ENCODE assay signal across 16 cellular contexts in genomic region chr7:47502240-47502877, GRCh38.
DNase-seq lines count a peak whose midpoint lies in the region; TF ChIP-seq lines count a peak whose summit lies in the region.
"Had no signal": no experiment of that assay in that cellular context is flagged by ENCODE, and none has a peak within 500 bp of the region (broad histone marks: within the 10 kb centered on the region; RNA-seq: fewer than 3 reads in every experiment).

No MANE protein-coding gene starts in this region.

- H3K27me3 ChIP-seq in Caco-2 (replicated peaks; ENCODE audit: control insufficient read depth, insufficient read depth, low read length) = no peaks in the 10 kb centered on the region
- H3K27me3 ChIP-seq in Peyer's patch = no peaks in the 10 kb centered on the region
- H3K27me3 ChIP-seq in fibroblast of lung (ENCODE audit: control insufficient read depth, insufficient read depth, low read length) = no peaks in the 10 kb centered on the region
- no peaks in the 10 kb centered on the region for H3K27me3 ChIP-seq in skeletal muscle satellite cell (ENCODE audit: control insufficient read depth, insufficient read depth, low read length)
- H3K27me3 ChIP-seq: upper lobe of left lung had no signal

- DNase-seq in Caco-2 (no peak), Peyer's patch (peak in 1 of 3 donors; percentile 82), fibroblast of lung (ENCODE audit: low read depth in 2 of 2) (no peak), RKO (ENCODE audit: low spot score) (no peak), NK-92 (lab: John Stamatoyannopoulos, UW; ENCODE audit: unreplicated experiment) (no peak), HT-29 (ENCODE audit: low spot score) (no peak), HEK293T (ENCODE audit: extremely low spot score) (no peak)
- DNase-seq: activated T-cell treated with anti-CD3 and anti-CD28 coated beads for 4 hours; Kasumi-1; NCI-H2081; stimulated activated CD4-positive, alpha-beta T cell treated with anti-CD3 and anti-CD28 coated beads, Interleukin-1b, Interleukin-23, amount 100 ng/mL, for 48 hours; stimulated activated CD8-positive, alpha-beta memory T cell treated with anti-CD3 and anti-CD28 coated beads, Interleukin-4, amount 100 ng/mL, for 48 hours; T-cell; upper lobe of left lung had no signal

- H3K4me2 ChIP-seq in fibroblast of lung (ENCODE audit: extremely low read depth, insufficient read depth, low read length) = no peak overlapping the region
- peak overlapping the region; percentile 40 for H3K4me2 ChIP-seq in skeletal muscle satellite cell (ENCODE audit: low read length)

- TF ChIP-seq POLR2A in Peyer's patch (IDR thresholded peaks at IDR 0.05) = no peak

- CTCF ChIA-PET in Caco-2 (lab: Charles Lee) (no interaction called here), HEK293T (lab: Yijun Ruan, JAX) (interaction anchor here (0.8 kb wide), 1 partner anchor 236 kb away, joined by 3 read pairs; no protein-coding TSS in a partner anchor)

- no peak overlapping the region for H2AFZ ChIP-seq in fibroblast of lung (ENCODE audit: low read length)

- H3K9me3 ChIP-seq in Caco-2 (no peaks in the 10 kb centered on the region), Peyer's patch (no peaks in the 10 kb centered on the region), fibroblast of lung (ENCODE audit: control insufficient read depth, insufficient read depth, low read depth, low read length) (no peaks in the 10 kb centered on the region), skeletal muscle satellite cell (replicated peaks; ENCODE audit: low read length) (no peaks in the 10 kb centered on the region)
- H3K9me3 ChIP-seq: upper lobe of left lung had no signal

- no peaks in the 10 kb centered on the region for H3K27me3 Mint-ChIP-seq in Caco-2 (ENCODE audit: insufficient read depth, unreplicated experiment)
- H3K27me3 Mint-ChIP-seq: B cell had no signal

- H3K4me3 Mint-ChIP-seq in Caco-2 (ENCODE audit: unreplicated experiment) = no peak overlapping the region
- H3K4me3 Mint-ChIP-seq: B cell, T-cell had no signal

- 0 out of 2 replicates have a peak, but pooled peaks cover 2% of the 10 kb centered on the region for H3K36me3 ChIP-seq in Caco-2 (ENCODE audit: control insufficient read depth, insufficient read depth, low read length)
- H3K36me3 ChIP-seq in Peyer's patch = peaks cover 0 to 10% (median 0%) of the 10 kb centered on the region in 3 donors
- peaks cover 13% of the 10 kb centered on the region for H3K36me3 ChIP-seq in fibroblast of lung (ENCODE audit: control insufficient read depth, insufficient read depth, low read length)
- H3K36me3 ChIP-seq in skeletal muscle satellite cell (ENCODE audit: insufficient read depth, low read length) = peaks cover 23% of the 10 kb centered on the region

- H3K27ac ChIP-seq in Peyer's patch = peak overlapping the region in 3 of 4 donors; percentile 7 to 58 (median 41)
- H3K27ac ChIP-seq in fibroblast of lung (ENCODE audit: insufficient read depth, low read length) = peak overlapping the region; percentile 49

- H3K36me3 Mint-ChIP-seq in Caco-2 (ENCODE audit: insufficient read depth, unreplicated experiment) = peaks cover 100% of the 10 kb centered on the region
- H3K36me3 Mint-ChIP-seq: T-cell had no signal

- H3K27ac Mint-ChIP-seq in Caco-2 (ENCODE audit: unreplicated experiment) = peak overlapping the region; percentile 8
- H3K27ac Mint-ChIP-seq: T-cell had no signal

- no peaks in the 10 kb centered on the region for H3K9me3 Mint-ChIP-seq in Caco-2 (ENCODE audit: unreplicated experiment)
- H3K9me3 Mint-ChIP-seq: T-cell had no signal

- no peak overlapping the region for H3K4me3 ChIP-seq in Caco-2 (ENCODE audit: low read depth, low read length)
- H3K4me3 ChIP-seq in Peyer's patch = no peak overlapping the region
- H3K4me3 ChIP-seq in fibroblast of lung (replicated peaks in 1 of 4; ENCODE audit: control extremely low read depth in 1 of 4, insufficient read depth in 1 of 4, low read depth in 3 of 4, low read length in 4 of 4) = no peak overlapping the region
- H3K4me3 ChIP-seq in skeletal muscle satellite cell (ENCODE audit: low read length) = no peak overlapping the region
- H3K4me3 ChIP-seq: upper lobe of left lung had no signal

- intact Hi-C loops in Caco-2 (cut with micrococcal nuclease; ENCODE audit: unreplicated experiment) = no loop called here

- peaks cover 9% of the 10 kb centered on the region for H3K79me2 ChIP-seq in fibroblast of lung (ENCODE audit: control insufficient read depth, insufficient read depth, low read length)

- TF ChIP-seq CTCF in Caco-2 (IDR thresholded peaks at IDR 0.05; ENCODE audit: insufficient read depth in 1 of 2, low read depth in 1 of 2, low read length in 1 of 2, severe bottlenecking in 1 of 2, unreplicated experiment in 1 of 2) = no peak
- peak in 1 of 6 experiments; percentile 3 for TF ChIP-seq CTCF in Peyer's patch (IDR thresholded peaks at IDR 0.05)
- no peak for TF ChIP-seq CTCF in fibroblast of lung (conservative IDR thresholded peaks at IDR 0.05 in 1 of 2, IDR thresholded peaks at IDR 0.05 in 1 of 2; ENCODE audit: low read depth in 1 of 2, low read length in 2 of 2)

- H3K9ac ChIP-seq in fibroblast of lung (ENCODE audit: insufficient read depth, low read length) (no peak overlapping the region), skeletal muscle satellite cell (ENCODE audit: low read depth, low read length) (peak overlapping the region; percentile 44)

- peaks cover 43% of the 10 kb centered on the region for H3K4me1 Mint-ChIP-seq in Caco-2 (ENCODE audit: low read depth, unreplicated experiment)

- BruUV-seq in Caco-2 (replicated peaks; lab: Mats Ljungman, UMichigan) = no TSS peak

- H3K4me1 ChIP-seq in Caco-2 = peaks cover 57% of the 10 kb centered on the region
- H3K4me1 ChIP-seq in Peyer's patch = peaks cover 6 to 70% (median 13%) of the 10 kb centered on the region in 4 donors
- H3K4me1 ChIP-seq in fibroblast of lung (ENCODE audit: control insufficient read depth, extremely low read depth, insufficient read depth, low read length) = peaks cover 19% of the 10 kb centered on the region
- peaks cover 52% of the 10 kb centered on the region for H3K4me1 ChIP-seq in skeletal muscle satellite cell (ENCODE audit: control insufficient read depth, insufficient read depth, low read length)

- POLR2A ChIA-PET in Caco-2 (lab: Charles Lee) (no interaction called here), HEK293T (lab: Yijun Ruan, JAX) (no interaction called here)

- no peaks in the 10 kb centered on the region for H4K20me1 ChIP-seq in fibroblast of lung (ENCODE audit: control insufficient read depth, extremely low read depth, insufficient read depth, low read length)

TF ChIP-seq in HEK293T, 16 proteins besides CTCF, POLR2A, EP300 and RAD21:
- TF ChIP-seq ELF4 (IDR thresholded peaks at IDR 0.05) = no peak
- no peak for TF ChIP-seq NFRKB (IDR thresholded peaks at IDR 0.05)
- TF ChIP-seq ARNT (IDR thresholded peaks at IDR 0.05) = no peak
- TF ChIP-seq HDGF (IDR thresholded peaks at IDR 0.05; ENCODE audit: borderline replicate concordance) = no peak
- TF ChIP-seq BHLHE40 (IDR thresholded peaks at IDR 0.05; ENCODE audit: borderline replicate concordance) = no peak
- no peak for TF ChIP-seq ZNF384 (IDR thresholded peaks at IDR 0.05)
- TF ChIP-seq SP1 (IDR thresholded peaks at IDR 0.05) = no peak
